In the genomic region with DNA sequence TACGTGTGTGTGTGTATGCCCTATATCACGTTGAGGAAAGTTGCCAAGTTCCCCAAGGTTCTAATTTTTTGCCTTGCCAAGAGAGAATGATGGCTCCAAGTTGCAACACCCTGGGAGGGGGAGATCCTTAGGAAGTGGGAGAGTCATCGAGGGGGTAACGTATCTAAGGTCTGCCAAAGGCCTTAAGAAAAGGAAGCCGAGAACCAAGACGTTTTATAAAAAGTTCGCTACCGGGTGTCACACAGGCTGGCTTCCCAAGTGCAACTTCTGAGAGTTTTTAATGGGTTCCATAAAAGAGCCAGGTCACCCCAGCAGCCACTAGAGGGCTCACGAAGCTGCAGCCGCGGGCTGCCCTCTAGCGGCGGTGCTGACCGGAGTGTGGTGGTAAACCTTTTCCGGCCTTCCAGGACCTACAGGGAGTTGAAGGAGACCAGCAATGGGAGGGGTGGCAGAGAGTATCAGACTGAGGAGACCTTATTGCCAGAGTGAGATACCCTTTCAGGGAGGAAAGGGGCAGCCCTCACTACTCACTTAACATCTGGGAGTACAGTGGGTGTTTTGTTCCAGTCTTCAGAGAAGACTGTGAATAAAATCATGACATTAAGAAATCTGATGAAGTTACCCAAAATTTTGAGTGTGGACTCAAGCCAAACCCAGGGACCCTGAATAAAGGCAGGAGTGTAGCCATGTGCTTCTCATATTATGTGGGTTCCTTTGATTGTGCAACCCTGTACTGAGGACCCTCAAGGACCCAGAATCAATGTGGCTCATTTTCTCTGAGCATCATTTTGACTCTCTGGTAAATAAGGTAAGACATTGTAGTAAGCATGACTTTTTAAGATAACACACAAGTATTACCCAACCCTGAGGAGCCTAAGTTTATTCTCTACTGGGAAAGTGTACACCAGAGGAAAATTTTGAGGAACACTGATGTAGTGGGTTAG, we compare ENCODE assay signal across 1 cellular context.
TF ChIP-seq lines count a peak whose summit lies in the region.

No MANE protein-coding gene starts in this region.

TF ChIP-seq in neural cell, 6 proteins besides CTCF, POLR2A, EP300 and RAD21 (continued from another document):
- TF ChIP-seq POLR2AphosphoS5 (IDR thresholded peaks at IDR 0.05) (no peak), TAF1 (IDR thresholded peaks at IDR 0.05; ENCODE audit: low read depth) (no peak), EZH2 (IDR thresholded peaks at IDR 0.05; ENCODE audit: borderline replicate concordance, insufficient read depth, low read length, poor library complexity, severe bottlenecking) (no peak)
- TF ChIP-seq, protein P1, sequence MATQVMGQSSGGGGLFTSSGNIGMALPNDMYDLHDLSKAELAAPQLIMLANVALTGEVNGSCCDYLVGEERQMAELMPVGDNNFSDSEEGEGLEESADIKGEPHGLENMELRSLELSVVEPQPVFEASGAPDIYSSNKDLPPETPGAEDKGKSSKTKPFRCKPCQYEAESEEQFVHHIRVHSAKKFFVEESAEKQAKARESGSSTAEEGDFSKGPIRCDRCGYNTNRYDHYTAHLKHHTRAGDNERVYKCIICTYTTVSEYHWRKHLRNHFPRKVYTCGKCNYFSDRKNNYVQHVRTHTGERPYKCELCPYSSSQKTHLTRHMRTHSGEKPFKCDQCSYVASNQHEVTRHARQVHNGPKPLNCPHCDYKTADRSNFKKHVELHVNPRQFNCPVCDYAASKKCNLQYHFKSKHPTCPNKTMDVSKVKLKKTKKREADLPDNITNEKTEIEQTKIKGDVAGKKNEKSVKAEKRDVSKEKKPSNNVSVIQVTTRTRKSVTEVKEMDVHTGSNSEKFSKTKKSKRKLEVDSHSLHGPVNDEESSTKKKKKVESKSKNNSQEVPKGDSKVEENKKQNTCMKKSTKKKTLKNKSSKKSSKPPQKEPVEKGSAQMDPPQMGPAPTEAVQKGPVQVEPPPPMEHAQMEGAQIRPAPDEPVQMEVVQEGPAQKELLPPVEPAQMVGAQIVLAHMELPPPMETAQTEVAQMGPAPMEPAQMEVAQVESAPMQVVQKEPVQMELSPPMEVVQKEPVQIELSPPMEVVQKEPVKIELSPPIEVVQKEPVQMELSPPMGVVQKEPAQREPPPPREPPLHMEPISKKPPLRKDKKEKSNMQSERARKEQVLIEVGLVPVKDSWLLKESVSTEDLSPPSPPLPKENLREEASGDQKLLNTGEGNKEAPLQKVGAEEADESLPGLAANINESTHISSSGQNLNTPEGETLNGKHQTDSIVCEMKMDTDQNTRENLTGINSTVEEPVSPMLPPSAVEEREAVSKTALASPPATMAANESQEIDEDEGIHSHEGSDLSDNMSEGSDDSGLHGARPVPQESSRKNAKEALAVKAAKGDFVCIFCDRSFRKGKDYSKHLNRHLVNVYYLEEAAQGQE (IDR thresholded peaks at IDR 0.05; ENCODE audit: borderline replicate concordance) = no peak
